1 cellular context compared by ENCODE assay signal in the genomic region with DNA sequence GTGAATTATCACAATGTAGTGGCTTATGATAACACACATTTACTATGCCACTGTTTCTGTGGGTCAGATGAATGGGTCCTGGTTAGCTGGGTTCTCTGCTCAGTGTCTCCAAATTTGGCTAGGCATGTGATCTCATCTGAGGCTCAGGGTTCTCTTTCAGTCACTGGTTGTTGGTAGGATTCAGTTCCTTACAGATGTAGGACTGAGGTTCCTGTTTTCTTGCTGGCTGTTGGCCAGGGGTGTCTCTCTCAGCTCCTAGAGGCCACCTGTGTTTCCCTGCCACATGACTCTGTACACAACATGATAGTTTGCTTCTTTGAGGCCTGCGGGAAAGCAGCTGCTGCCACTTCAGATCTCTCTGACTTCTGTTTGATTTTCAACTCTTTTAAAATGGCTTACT.
TF ChIP-seq lines count a peak whose summit lies in the region.

No MANE protein-coding gene starts in this region.

TF ChIP-seq in GM23338, 12 proteins besides CTCF, POLR2A, EP300 and RAD21 (continued from another document):
- TF ChIP-seq, protein P1, sequence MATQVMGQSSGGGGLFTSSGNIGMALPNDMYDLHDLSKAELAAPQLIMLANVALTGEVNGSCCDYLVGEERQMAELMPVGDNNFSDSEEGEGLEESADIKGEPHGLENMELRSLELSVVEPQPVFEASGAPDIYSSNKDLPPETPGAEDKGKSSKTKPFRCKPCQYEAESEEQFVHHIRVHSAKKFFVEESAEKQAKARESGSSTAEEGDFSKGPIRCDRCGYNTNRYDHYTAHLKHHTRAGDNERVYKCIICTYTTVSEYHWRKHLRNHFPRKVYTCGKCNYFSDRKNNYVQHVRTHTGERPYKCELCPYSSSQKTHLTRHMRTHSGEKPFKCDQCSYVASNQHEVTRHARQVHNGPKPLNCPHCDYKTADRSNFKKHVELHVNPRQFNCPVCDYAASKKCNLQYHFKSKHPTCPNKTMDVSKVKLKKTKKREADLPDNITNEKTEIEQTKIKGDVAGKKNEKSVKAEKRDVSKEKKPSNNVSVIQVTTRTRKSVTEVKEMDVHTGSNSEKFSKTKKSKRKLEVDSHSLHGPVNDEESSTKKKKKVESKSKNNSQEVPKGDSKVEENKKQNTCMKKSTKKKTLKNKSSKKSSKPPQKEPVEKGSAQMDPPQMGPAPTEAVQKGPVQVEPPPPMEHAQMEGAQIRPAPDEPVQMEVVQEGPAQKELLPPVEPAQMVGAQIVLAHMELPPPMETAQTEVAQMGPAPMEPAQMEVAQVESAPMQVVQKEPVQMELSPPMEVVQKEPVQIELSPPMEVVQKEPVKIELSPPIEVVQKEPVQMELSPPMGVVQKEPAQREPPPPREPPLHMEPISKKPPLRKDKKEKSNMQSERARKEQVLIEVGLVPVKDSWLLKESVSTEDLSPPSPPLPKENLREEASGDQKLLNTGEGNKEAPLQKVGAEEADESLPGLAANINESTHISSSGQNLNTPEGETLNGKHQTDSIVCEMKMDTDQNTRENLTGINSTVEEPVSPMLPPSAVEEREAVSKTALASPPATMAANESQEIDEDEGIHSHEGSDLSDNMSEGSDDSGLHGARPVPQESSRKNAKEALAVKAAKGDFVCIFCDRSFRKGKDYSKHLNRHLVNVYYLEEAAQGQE (IDR thresholded peaks at IDR 0.05; ENCODE audit: unreplicated experiment), result no peak
- TF ChIP-seq ZNF114 (CRISPR knock-in tag; IDR thresholded peaks at IDR 0.05) (no peak), EZH2 (IDR thresholded peaks at IDR 0.05; ENCODE audit: low read depth, unreplicated experiment) (no peak), POLR2AphosphoS5 (IDR thresholded peaks at IDR 0.05; ENCODE audit: low read depth) (no peak), NANOG (IDR thresholded peaks at IDR 0.05; ENCODE audit: borderline replicate concordance) (no peak), EZH2phosphoT487 (IDR thresholded peaks at IDR 0.05; ENCODE audit: unreplicated experiment) (no peak), STAT1 (IDR thresholded peaks at IDR 0.05; ENCODE audit: unreplicated experiment) (no peak)
- TF ChIP-seq, protein P2, sequence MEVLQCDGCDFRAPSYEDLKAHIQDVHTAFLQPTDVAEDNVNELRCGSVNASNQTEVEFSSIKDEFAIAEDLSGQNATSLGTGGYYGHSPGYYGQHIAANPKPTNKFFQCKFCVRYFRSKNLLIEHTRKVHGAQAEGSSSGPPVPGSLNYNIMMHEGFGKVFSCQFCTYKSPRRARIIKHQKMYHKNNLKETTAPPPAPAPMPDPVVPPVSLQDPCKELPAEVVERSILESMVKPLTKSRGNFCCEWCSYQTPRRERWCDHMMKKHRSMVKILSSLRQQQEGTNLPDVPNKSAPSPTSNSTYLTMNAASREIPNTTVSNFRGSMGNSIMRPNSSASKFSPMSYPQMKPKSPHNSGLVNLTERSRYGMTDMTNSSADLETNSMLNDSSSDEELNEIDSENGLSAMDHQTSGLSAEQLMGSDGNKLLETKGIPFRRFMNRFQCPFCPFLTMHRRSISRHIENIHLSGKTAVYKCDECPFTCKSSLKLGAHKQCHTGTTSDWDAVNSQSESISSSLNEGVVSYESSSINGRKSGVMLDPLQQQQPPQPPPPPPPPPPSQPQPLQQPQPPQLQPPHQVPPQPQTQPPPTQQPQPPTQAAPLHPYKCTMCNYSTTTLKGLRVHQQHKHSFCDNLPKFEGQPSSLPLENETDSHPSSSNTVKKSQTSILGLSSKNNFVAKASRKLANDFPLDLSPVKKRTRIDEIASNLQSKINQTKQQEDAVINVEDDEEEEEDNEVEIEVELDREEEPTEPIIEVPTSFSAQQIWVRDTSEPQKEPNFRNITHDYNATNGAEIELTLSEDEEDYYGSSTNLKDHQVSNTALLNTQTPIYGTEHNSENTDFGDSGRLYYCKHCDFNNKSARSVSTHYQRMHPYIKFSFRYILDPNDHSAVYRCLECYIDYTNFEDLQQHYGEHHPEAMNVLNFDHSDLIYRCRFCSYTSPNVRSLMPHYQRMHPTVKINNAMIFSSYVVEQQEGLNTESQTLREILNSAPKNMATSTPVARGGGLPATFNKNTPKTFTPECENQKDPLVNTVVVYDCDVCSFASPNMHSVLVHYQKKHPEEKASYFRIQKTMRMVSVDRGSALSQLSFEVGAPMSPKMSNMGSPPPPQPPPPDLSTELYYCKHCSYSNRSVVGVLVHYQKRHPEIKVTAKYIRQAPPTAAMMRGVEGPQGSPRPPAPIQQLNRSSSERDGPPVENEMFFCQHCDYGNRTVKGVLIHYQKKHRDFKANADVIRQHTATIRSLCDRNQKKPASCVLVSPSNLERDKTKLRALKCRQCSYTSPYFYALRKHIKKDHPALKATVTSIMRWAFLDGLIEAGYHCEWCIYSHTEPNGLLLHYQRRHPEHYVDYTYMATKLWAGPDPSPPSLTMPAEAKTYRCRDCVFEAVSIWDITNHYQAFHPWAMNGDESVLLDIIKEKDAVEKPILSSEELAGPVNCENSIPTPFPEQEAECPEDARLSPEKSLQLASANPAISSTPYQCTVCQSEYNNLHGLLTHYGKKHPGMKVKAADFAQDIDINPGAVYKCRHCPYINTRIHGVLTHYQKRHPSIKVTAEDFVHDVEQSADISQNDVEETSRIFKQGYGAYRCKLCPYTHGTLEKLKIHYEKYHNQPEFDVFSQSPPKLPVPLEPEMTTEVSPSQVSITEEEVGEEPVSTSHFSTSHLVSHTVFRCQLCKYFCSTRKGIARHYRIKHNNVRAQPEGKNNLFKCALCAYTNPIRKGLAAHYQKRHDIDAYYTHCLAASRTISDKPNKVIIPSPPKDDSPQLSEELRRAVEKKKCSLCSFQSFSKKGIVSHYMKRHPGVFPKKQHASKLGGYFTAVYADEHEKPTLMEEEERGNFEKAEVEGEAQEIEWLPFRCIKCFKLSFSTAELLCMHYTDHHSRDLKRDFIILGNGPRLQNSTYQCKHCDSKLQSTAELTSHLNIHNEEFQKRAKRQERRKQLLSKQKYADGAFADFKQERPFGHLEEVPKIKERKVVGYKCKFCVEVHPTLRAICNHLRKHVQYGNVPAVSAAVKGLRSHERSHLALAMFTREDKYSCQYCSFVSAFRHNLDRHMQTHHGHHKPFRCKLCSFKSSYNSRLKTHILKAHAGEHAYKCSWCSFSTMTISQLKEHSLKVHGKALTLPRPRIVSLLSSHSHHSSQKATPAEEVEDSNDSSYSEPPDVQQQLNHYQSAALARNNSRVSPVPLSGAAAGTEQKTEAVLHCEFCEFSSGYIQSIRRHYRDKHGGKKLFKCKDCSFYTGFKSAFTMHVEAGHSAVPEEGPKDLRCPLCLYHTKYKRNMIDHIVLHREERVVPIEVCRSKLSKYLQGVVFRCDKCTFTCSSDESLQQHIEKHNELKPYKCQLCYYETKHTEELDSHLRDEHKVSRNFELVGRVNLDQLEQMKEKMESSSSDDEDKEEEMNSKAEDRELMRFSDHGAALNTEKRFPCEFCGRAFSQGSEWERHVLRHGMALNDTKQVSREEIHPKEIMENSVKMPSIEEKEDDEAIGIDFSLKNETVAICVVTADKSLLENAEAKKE (CRISPR knock-in tag; IDR thresholded peaks at IDR 0.05), result no peak
- TF ChIP-seq, protein P3, sequence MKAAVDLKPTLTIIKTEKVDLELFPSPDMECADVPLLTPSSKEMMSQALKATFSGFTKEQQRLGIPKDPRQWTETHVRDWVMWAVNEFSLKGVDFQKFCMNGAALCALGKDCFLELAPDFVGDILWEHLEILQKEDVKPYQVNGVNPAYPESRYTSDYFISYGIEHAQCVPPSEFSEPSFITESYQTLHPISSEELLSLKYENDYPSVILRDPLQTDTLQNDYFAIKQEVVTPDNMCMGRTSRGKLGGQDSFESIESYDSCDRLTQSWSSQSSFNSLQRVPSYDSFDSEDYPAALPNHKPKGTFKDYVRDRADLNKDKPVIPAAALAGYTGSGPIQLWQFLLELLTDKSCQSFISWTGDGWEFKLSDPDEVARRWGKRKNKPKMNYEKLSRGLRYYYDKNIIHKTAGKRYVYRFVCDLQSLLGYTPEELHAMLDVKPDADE (IDR thresholded peaks at IDR 0.05), result no peak
TF ChIP-seq in GM23338: peak in this region for 0.
